In the genomic region with DNA sequence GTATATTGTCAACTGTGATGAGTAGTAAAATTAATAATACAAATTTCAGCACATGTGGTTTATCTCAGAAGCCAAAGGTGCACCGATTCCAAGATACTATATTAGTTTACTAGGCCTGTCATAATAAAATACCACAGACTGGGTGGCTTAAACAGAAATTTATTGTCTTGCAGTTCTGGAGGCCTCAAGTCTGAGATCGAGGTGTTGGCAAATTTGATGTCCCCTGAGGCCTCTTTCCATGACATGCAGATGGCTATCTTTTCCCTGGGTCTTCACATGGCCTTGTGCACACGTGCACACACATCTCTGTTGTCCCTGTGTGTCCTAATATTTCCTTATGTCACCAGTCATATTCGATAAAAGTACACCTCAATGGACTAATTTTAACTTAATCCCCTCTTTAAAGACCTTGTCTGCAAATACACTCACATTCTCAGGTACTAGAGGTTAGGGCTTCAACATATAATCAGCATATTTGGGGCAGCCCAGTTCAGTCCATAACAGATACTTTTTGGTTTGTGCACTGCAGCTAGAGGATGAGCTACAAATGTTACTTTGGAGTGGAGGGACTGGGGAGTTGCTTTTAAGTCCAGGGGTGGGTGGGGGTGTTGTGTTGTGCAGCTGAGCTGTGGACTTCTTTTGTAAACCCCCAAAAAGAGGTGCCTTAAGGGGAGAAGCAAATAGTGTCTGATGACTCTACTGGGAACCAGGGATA, we compare ENCODE assay signal across 2 cellular contexts.
TF ChIP-seq lines count a peak whose summit lies in the region.

No MANE protein-coding gene starts in this region.

TF ChIP-seq in SK-N-SH treated with all-trans-retinoic acid at 6 μM for 48 hours, 23 proteins besides CTCF, POLR2A, EP300 and RAD21:
- TF ChIP-seq PATZ1 (CRISPR knock-in tag; IDR thresholded peaks at IDR 0.05; ENCODE audit: borderline replicate concordance) (no peak), GLIS3 (CRISPR knock-in tag; IDR thresholded peaks at IDR 0.05) (no peak), CSDC2 (CRISPR knock-in tag; IDR thresholded peaks at IDR 0.05) (no peak), ZC3H10 (CRISPR knock-in tag; IDR thresholded peaks at IDR 0.05) (no peak), TCF4 (CRISPR knock-in tag; IDR thresholded peaks at IDR 0.05; ENCODE audit: borderline replicate concordance) (no peak), POU6F1 (CRISPR knock-in tag; IDR thresholded peaks at IDR 0.05; ENCODE audit: borderline replicate concordance, low read depth) (no peak), OSR1 (CRISPR knock-in tag; IDR thresholded peaks at IDR 0.05) (no peak), ISL1 (CRISPR knock-in tag; IDR thresholded peaks at IDR 0.05) (no peak), ZNF565 (CRISPR knock-in tag; conservative IDR thresholded peaks at IDR 0.05; ENCODE audit: low read depth) (no peak), BACH2 (CRISPR knock-in tag; IDR thresholded peaks at IDR 0.05; ENCODE audit: borderline replicate concordance) (no peak), ZFP30 (CRISPR knock-in tag; IDR thresholded peaks at IDR 0.05) (no peak), SNAI2 (CRISPR knock-in tag; IDR thresholded peaks at IDR 0.05) (no peak), TOX (CRISPR knock-in tag; IDR thresholded peaks at IDR 0.05; ENCODE audit: borderline replicate concordance) (no peak), ESRRG (CRISPR knock-in tag; IDR thresholded peaks at IDR 0.05) (no peak), RARB (CRISPR knock-in tag; IDR thresholded peaks at IDR 0.05) (no peak)
- TF ChIP-seq, protein P1, sequence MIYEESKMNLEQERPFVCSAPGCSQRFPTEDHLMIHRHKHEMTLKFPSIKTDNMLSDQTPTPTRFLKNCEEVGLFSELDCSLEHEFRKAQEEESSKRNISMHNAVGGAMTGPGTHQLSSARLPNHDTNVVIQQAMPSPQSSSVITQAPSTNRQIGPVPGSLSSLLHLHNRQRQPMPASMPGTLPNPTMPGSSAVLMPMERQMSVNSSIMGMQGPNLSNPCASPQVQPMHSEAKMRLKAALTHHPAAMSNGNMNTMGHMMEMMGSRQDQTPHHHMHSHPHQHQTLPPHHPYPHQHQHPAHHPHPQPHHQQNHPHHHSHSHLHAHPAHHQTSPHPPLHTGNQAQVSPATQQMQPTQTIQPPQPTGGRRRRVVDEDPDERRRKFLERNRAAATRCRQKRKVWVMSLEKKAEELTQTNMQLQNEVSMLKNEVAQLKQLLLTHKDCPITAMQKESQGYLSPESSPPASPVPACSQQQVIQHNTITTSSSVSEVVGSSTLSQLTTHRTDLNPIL (CRISPR knock-in tag; IDR thresholded peaks at IDR 0.05; ENCODE audit: low read depth) = no peak
- TF ChIP-seq, protein P2, sequence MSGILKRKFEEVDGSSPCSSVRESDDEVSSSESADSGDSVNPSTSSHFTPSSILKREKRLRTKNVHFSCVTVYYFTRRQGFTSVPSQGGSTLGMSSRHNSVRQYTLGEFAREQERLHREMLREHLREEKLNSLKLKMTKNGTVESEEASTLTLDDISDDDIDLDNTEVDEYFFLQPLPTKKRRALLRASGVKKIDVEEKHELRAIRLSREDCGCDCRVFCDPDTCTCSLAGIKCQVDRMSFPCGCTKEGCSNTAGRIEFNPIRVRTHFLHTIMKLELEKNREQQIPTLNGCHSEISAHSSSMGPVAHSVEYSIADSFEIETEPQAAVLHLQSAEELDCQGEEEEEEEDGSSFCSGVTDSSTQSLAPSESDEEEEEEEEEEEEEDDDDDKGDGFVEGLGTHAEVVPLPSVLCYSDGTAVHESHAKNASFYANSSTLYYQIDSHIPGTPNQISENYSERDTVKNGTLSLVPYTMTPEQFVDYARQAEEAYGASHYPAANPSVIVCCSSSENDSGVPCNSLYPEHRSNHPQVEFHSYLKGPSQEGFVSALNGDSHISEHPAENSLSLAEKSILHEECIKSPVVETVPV (CRISPR knock-in tag; IDR thresholded peaks at IDR 0.05) = no peak

TF ChIP-seq in SK-N-SH, 30 proteins besides CTCF, POLR2A, EP300 and RAD21 (continued from another document):
- TF ChIP-seq, protein P3, sequence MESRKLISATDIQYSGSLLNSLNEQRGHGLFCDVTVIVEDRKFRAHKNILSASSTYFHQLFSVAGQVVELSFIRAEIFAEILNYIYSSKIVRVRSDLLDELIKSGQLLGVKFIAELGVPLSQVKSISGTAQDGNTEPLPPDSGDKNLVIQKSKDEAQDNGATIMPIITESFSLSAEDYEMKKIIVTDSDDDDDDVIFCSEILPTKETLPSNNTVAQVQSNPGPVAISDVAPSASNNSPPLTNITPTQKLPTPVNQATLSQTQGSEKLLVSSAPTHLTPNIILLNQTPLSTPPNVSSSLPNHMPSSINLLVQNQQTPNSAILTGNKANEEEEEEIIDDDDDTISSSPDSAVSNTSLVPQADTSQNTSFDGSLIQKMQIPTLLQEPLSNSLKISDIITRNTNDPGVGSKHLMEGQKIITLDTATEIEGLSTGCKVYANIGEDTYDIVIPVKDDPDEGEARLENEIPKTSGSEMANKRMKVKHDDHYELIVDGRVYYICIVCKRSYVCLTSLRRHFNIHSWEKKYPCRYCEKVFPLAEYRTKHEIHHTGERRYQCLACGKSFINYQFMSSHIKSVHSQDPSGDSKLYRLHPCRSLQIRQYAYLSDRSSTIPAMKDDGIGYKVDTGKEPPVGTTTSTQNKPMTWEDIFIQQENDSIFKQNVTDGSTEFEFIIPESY (IDR thresholded peaks at IDR 0.05; ENCODE audit: borderline replicate concordance, low read depth) = no peak
- TF ChIP-seq JUND (IDR thresholded peaks at IDR 0.05) = no peak
- TF ChIP-seq, protein P4, sequence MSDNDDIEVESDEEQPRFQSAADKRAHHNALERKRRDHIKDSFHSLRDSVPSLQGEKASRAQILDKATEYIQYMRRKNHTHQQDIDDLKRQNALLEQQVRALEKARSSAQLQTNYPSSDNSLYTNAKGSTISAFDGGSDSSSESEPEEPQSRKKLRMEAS (IDR thresholded peaks at IDR 0.05; ENCODE audit: low read depth) = no peak
- TF ChIP-seq GABPA (IDR thresholded peaks at IDR 0.05; ENCODE audit: low read depth) = no peak
- TF ChIP-seq RCOR1 (IDR thresholded peaks at IDR 0.05; ENCODE audit: low read length) = no peak
